21 cellular contexts compared by ENCODE assay signal in the genomic region with DNA sequence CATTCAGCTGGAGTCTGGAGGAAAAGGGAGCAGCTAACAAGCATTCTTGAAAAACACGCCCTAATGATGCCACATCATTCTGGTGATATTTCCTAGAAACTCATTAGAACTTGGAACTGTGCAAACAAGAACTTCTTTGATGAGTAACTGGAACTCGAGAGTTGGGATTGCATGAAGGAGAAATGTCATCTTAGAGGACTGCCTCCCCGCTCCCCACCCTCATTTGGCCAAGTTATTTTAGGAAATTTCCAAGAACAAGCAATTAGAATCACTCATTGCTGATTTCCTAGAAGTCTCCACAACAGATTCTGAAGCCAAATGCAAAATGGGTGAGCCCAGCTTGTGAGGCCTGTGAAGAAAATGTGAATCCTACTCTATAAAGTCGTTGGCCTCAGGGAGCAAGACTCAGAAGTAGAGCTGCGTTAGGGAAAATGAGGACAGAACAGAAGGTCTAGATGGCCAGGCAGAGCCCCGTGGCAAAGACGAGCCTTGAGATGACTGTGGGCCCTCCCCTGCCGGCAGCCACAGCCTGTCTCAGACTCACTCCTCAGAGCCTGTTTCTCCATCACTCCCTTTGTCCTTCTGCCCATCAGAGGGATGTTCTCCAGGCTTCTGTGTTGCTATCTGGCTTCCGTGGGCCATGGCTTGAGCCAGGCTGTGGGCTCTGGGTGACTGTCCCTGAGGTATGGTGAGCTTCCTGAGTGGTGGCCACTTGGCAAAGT. TPM values are rescaled to one million over a fixed set of nuclear protein-coding genes. Genes with fewer than 3 reads are reported as not detected.
DNase-seq lines count a peak whose midpoint lies in the region; ATAC-seq and TF ChIP-seq lines count a peak whose summit lies in the region.
"Had no signal": no experiment of that assay in that cellular context is flagged by ENCODE, and none has a peak within 500 bp of the region (broad histone marks: within the 10 kb centered on the region; RNA-seq: fewer than 3 reads in every experiment).

No MANE protein-coding gene starts in this region.

- H3K36me3 ChIP-seq in RWPE2 (ENCODE audit: low read depth) = no peaks in the 10 kb centered on the region
- H3K36me3 ChIP-seq in sigmoid colon = no peaks in the 10 kb centered on the region
- H3K36me3 ChIP-seq: BLaER1 treated with 17β-estradiol and CSF1 and Interleukin-3, amounts not matched to agents 10 nM and 100 nM; thoracic aorta had no signal

- no peak overlapping the region for H3K27ac ChIP-seq in RWPE2 (ENCODE audit: poor library complexity, severe bottlenecking)
- no peak overlapping the region for H3K27ac ChIP-seq in sigmoid colon
- H3K27ac ChIP-seq: BLaER1 treated with 17β-estradiol and CSF1 and Interleukin-3, amounts not matched to agents 10 nM and 100 nM; hepatocyte; thoracic aorta had no signal

- no peak for TF ChIP-seq EP300 in sigmoid colon (IDR thresholded peaks at IDR 0.05)

- H3K4me3 ChIP-seq in RWPE2 (ENCODE audit: severe bottlenecking) (no peak overlapping the region), sigmoid colon (no peak overlapping the region)
- H3K4me3 ChIP-seq: BLaER1 treated with 17β-estradiol and CSF1 and Interleukin-3, amounts not matched to agents 10 nM and 100 nM; GM23338; hepatocyte; thoracic aorta had no signal

- TF ChIP-seq POLR2A in sigmoid colon (IDR thresholded peaks at IDR 0.05) = no peak

- intact Hi-C loops in cardiac septum (cut with DNase I) = no loop called here
- intact Hi-C loops in sigmoid colon (cut with DNase I) = no loop called here

- no peaks in the 10 kb centered on the region for H3K9me3 ChIP-seq in RWPE2 (ENCODE audit: severe bottlenecking)
- H3K9me3 ChIP-seq in sigmoid colon = no peaks in the 10 kb centered on the region
- H3K9me3 ChIP-seq: thoracic aorta had no signal

- TF ChIP-seq CTCF in RWPE2 (IDR thresholded peaks at IDR 0.05; ENCODE audit: poor library complexity, severe bottlenecking) (no peak), sigmoid colon (IDR thresholded peaks at IDR 0.05) (no peak)

- H3K4me1 ChIP-seq in RWPE2 (ENCODE audit: insufficient read depth, poor library complexity, severe bottlenecking) (peaks cover 4% of the 10 kb centered on the region), sigmoid colon (no peaks in the 10 kb centered on the region)

- WGBS in sigmoid colon, 2 donors = 74 to 80% methylated on average over 9 of the region's 9 CpGs

- ATAC-seq in RWPE2 (ENCODE audit: low read depth) (peak; percentile 47), HG02973 (IDR thresholded peaks at IDR 0.05; ENCODE audit: unreplicated experiment) (no peak)
- ATAC-seq: esophagus mucosa, GM23338 had no signal

- no peaks in the 10 kb centered on the region for H3K27me3 ChIP-seq in RWPE2 (ENCODE audit: insufficient read depth, poor library complexity, severe bottlenecking)
- peaks cover 0 to 14% (median 0%) of the 10 kb centered on the region in 3 donors for H3K27me3 ChIP-seq in sigmoid colon
- H3K27me3 ChIP-seq: BLaER1 treated with 17β-estradiol and CSF1 and Interleukin-3, amounts not matched to agents 10 nM and 100 nM; hepatocyte had no signal

- DNase-seq in COLO829 (ENCODE audit: low spot score) (peak; percentile 13), RWPE2 (ENCODE audit: low spot score) (no peak), cardiac septum (ENCODE audit: low spot score) (peak; percentile 36), sigmoid colon (peak; percentile 33), NCI-H1436 (lab: John Stamatoyannopoulos, UW) (no peak)
- DNase-seq in stimulated activated CD4-positive, alpha-beta T cell treated with anti-CD3 and anti-CD28 coated beads, Interleukin-2, amount 100 ng/mL, for 24 hours = no peak
- DNase-seq: activated CD4-positive, alpha-beta T cell treated with anti-CD3 and anti-CD28 coated beads, Interleukin-2, amount 10 ng/mL, durations not matched to agents 7 days and 5 days; activated T-cell treated with anti-CD3 and anti-CD28 coated beads, Interleukin-2, amount 50 U/mL, for 1 hour; NCI-H2081; NCI-H524 treated with DMSO at 0.1 percent for 48 hours; stimulated activated CD4-positive, alpha-beta T cell treated with anti-CD3 and anti-CD28 coated beads, Interleukin-4, amount 100 ng/mL, for 4 hours; stimulated activated CD8-positive, alpha-beta memory T cell treated with anti-CD3 and anti-CD28 coated beads, Interleukin-4, amount 100 ng/mL, for 48 hours had no signal

RNA-seq across cellular contexts. Expression of a gene that starts 38.4 kb away (rescaled TPM):
- total RNA-seq in cardiac septum = not detected
- not detected for total RNA-seq in sigmoid colon
- not detected for polyA plus RNA-seq in sigmoid colon
- total RNA-seq: activated CD4-positive, alpha-beta T cell treated with anti-CD3 and anti-CD28 coated beads, Interleukin-2, amount 10 ng/mL, durations not matched to agents 7 days and 5 days; esophagus mucosa; GM23338; OCI-LY7; SK-MEL-5; thoracic aorta had no signal
- polyA plus RNA-seq: GM23338, keratinocyte had no signal

RNA-seq across cellular contexts. Expression of a gene that starts 39.2 kb away (rescaled TPM):
- 25.4 TPM for total RNA-seq in cardiac septum
- 100 to 1,000 TPM in 1 of 4 donors, 10 to 100 TPM in 3; 28.0 to 168 (median 36.6) TPM for total RNA-seq in sigmoid colon
- 10 to 100 TPM in 1 of 3 donors, 1 to 10 TPM in 2; 3.5 to 18.0 (median 7.8) TPM for polyA plus RNA-seq in sigmoid colon
- total RNA-seq: activated CD4-positive, alpha-beta T cell treated with anti-CD3 and anti-CD28 coated beads, Interleukin-2, amount 10 ng/mL, durations not matched to agents 7 days and 5 days; GM23338; hepatocyte; OCI-LY7; SK-MEL-5 had no signal
- polyA plus RNA-seq: GM23338, hepatocyte had no signal

Comparison
In these comparisons a context has a peak if more than half of its experiments do, and no peak if none do; other contexts are left out.
1. DNase-seq: peak in COLO829 (single experiment), cardiac septum (single experiment) and sigmoid colon (single experiment); none in RWPE2 (single experiment), stimulated activated CD4-positive, alpha-beta T cell treated with anti-CD3 and anti-CD28 coated beads, Interleukin-2, amount 100 ng/mL, for 24 hours (0 of 2) and NCI-H1436 (single experiment).